14 cellular contexts compared by ENCODE assay signal in the genomic region with DNA sequence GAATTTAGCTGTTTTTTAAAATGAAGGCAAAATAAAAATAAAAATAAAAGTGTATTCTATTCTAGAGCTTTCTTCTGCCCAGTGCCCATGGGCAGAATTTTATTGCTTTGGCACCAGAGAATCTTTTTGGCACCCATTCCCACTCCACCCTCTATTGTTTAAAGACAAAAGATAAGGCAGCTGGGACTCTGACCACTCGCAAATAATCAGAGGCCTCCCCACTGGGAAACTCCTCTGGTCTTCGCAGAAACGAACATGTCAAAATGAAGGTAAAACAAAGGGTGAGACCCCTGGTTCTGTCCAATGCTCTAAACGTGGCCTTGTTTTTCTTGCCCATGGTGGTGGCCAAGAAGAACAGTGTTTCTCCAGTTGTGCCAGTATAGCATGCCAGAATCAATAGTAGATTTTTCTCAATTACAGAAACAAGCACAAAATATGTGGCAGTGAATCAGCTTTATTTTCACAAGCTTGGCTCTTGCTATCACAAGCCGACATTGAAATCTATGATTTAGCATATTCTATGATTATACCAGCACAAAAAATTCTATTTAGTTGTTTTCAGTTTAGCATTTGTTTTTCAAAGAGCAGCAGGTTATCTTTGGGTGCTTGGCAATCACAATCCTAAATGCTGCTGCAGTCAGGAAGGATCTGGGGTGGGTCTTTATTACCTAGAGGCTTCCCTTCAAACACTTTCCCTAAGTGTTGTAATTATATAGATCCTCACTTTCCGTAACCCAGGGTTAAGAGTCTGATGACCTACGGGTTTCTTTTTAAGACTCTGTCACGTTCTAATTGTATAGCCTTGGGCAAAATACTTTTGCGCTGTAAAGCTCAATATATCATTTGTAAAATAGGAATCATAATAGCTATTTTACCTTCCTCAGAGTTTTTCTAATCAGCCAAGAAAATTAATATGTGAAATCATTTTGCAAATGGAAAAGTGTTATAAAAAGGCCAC. TPM values are rescaled to one million over a fixed set of nuclear protein-coding genes. Genes with fewer than 3 reads are reported as not detected.
A peak's percentile ranks its signal among the peaks of the same experiment; 100 is the strongest.
DNase-seq lines count a peak whose midpoint lies in the region; TF ChIP-seq lines count a peak whose summit lies in the region.
"Had no signal": no experiment of that assay in that cellular context is flagged by ENCODE, and none has a peak within 500 bp of the region (broad histone marks: within the 10 kb centered on the region; RNA-seq: fewer than 3 reads in every experiment).

No MANE protein-coding gene starts in this region.

- TF ChIP-seq CTCF in testis (IDR thresholded peaks at IDR 0.05) (no peak), glutamatergic neuron (IDR thresholded peaks at IDR 0.05; ENCODE audit: partially characterized antibody, unreplicated experiment) (no peak), chondrocyte (IDR thresholded peaks at IDR 0.05) (no peak)

- H3K27me3 ChIP-seq in testis: no peaks in the 10 kb centered on the region

- H3K36me3 Mint-ChIP-seq in glutamatergic neuron (ENCODE audit: unreplicated experiment) (no peaks in the 10 kb centered on the region), chondrocyte (ENCODE audit: low read depth) (no peaks in the 10 kb centered on the region)
- H3K36me3 Mint-ChIP-seq: CD4-positive, alpha-beta memory T cell had no signal

- H3K27me3 Mint-ChIP-seq in glutamatergic neuron (ENCODE audit: unreplicated experiment) (no peaks in the 10 kb centered on the region), chondrocyte (ENCODE audit: low read depth) (no peaks in the 10 kb centered on the region)
- H3K27me3 Mint-ChIP-seq: CD4-positive, alpha-beta memory T cell; dendritic cell treated with granulocyte-macrophage colony-stimulating factor and Interleukin-4, amounts not matched to agents 40 ng/mL and 50 ng/mL, for 4 days had no signal

- H3K4me3 Mint-ChIP-seq in glutamatergic neuron (ENCODE audit: unreplicated experiment) (no peak overlapping the region), chondrocyte (ENCODE audit: unreplicated experiment) (no peak overlapping the region)
- H3K4me3 Mint-ChIP-seq: CD4-positive, alpha-beta memory T cell; dendritic cell treated with granulocyte-macrophage colony-stimulating factor and Interleukin-4, amounts not matched to agents 40 ng/mL and 50 ng/mL, for 4 days had no signal

- peak; percentile 6 for DNase-seq in NCI-H1105 (lab: John Stamatoyannopoulos, UW)
- peak; percentile 94 for DNase-seq in NCI-H69 (lab: John Stamatoyannopoulos, UW)
- DNase-seq in fibroblast of peridontal ligament (ENCODE audit: extremely low read depth): peak; percentile 71
- no peak for DNase-seq in testis
- DNase-seq in glutamatergic neuron: no peak
- no peak for DNase-seq in activated T-cell treated with anti-CD3 and anti-CD28 coated beads for 4 hours
- DNase-seq in chondrocyte (ENCODE audit: low spot score): no peak
- DNase-seq: CD4-positive, alpha-beta memory T cell; foreskin melanocyte; islet precursor cell; SK-N-SH; stimulated activated CD4-positive, alpha-beta T cell treated with anti-CD3 and anti-CD28 coated beads, Interleukin-4, amount 100 ng/mL, for 4 hours; stimulated activated naive CD4-positive, alpha-beta T cell had no signal

- TF ChIP-seq POLR2A in testis (IDR thresholded peaks at IDR 0.05): no peak

- H3K4me3 ChIP-seq in testis: no peak overlapping the region

- no peaks in the 10 kb centered on the region for H3K36me3 ChIP-seq in testis (ENCODE audit: low read depth, missing control alignments)

- peak overlapping the region; percentile 35 to 66 for H3K27ac ChIP-seq in testis

- H3K9me3 ChIP-seq in testis: no peaks in the 10 kb centered on the region
- H3K9me3 ChIP-seq: SK-N-SH had no signal

- intact Hi-C loops in testis (cut with DNase I; ENCODE audit: low total_unique reads): no loop called here

- H3K9me3 Mint-ChIP-seq in glutamatergic neuron (ENCODE audit: unreplicated experiment) (no peaks in the 10 kb centered on the region), chondrocyte (ENCODE audit: low read depth) (peaks cover 16% of the 10 kb centered on the region)
- H3K9me3 Mint-ChIP-seq: dendritic cell treated with granulocyte-macrophage colony-stimulating factor and Interleukin-4, amounts not matched to agents 40 ng/mL and 50 ng/mL, for 4 days had no signal

- H3K4me1 ChIP-seq in testis: peaks cover 11% of the 10 kb centered on the region

- H3K4me1 Mint-ChIP-seq in glutamatergic neuron (ENCODE audit: low read depth, unreplicated experiment) (no peaks in the 10 kb centered on the region), chondrocyte (ENCODE audit: low read depth) (peaks cover 13% of the 10 kb centered on the region)
- H3K4me1 Mint-ChIP-seq: CD4-positive, alpha-beta memory T cell had no signal

- H3K27ac Mint-ChIP-seq in glutamatergic neuron (ENCODE audit: unreplicated experiment): no peak overlapping the region
- H3K27ac Mint-ChIP-seq in chondrocyte (ENCODE audit: unreplicated experiment): no peak overlapping the region
- H3K27ac Mint-ChIP-seq: CD4-positive, alpha-beta memory T cell; dendritic cell treated with granulocyte-macrophage colony-stimulating factor and Interleukin-4, amounts not matched to agents 40 ng/mL and 50 ng/mL, for 4 days had no signal

- 42 to 44% methylated on average over 9 of the region's 9 CpGs for WGBS in testis, 2 donors

RNA-seq across cellular contexts. Expression of a gene that starts 50.5 kb away (rescaled TPM):
- total RNA-seq in testis: 10 to 100 TPM; 21.8 to 25.0 TPM
- polyA plus RNA-seq in testis (ENCODE audit: insufficient read depth, low read depth, low replicate concordance): 12.2 TPM
- total RNA-seq in glutamatergic neuron (ENCODE audit: unreplicated experiment): 0.61 TPM
- total RNA-seq in chondrocyte: 1.7 to 3.8 TPM (median 3.7 TPM) in 3 replicates
- polyA plus RNA-seq: CD4-positive, alpha-beta memory T cell had no signal

Comparison
In these comparisons a context has a peak if more than half of its experiments do, and no peak if none do; other contexts are left out.
1. DNase-seq: peak in NCI-H1105 (single experiment), NCI-H69 (single experiment) and fibroblast of peridontal ligament (single experiment); none in testis (single experiment), glutamatergic neuron (single experiment), activated T-cell treated with anti-CD3 and anti-CD28 coated beads for 4 hours (single experiment) and chondrocyte (single experiment).